In the genomic region with DNA sequence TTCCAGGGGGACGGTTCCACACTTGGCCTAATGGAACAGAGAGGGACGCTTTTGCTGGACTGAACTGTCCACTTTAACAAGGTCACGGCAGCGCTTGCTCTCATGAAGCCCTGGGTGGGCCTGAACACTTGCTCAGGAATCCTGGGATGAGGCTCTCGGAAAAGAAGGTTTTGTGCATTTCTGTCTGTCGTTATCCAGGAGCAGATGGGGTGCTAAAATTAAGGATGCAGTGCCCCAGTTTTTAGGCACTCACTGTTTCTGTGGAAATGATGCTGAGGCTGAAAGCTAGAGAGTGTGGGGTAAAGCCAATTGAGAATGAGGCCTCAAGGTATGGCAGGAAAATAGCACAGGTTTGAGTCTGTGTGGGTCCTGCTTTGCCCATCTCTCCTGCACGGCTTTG, we compare ENCODE assay signal across 19 cellular contexts.
"Had no signal": no experiment of that assay in that cellular context is flagged by ENCODE, and none has a peak within 500 bp of the region (broad histone marks: within the 10 kb centered on the region; RNA-seq: fewer than 3 reads in every experiment).

No MANE protein-coding gene starts in this region.

- H3K4me3 Mint-ChIP-seq: memory B cell; naive thymus-derived CD8-positive, alpha-beta T cell; nephron progenitor cell; stimulated activated naive B cell treated with anti-CD40 and anti-IgM and Interleukin-4, amounts not matched to agents 10 μg/mL and 1 μg/mL and 100 μg/mL, for 72 hours; stimulated activated naive CD8-positive, alpha-beta T cell treated with anti-CD3 and anti-CD28 coated beads, Interleukin-15, amount 100 ng/mL, for 72 hours had no signal

- DNase-seq: central memory CD4-positive, alpha-beta T cell; cortex of kidney; effector CD4-positive, alpha-beta T cell; kidney; naive thymus-derived CD8-positive, alpha-beta T cell; nephron progenitor cell; right lobe of liver; small intestine; stimulated activated CD4-positive, alpha-beta T cell treated with anti-CD3 and anti-CD28 coated beads, Interleukin-15, amount 100 ng/mL, for 24 hours; stimulated activated CD4-positive, alpha-beta T cell treated with anti-CD3 and anti-CD28 coated beads, Interleukin-2, amount 100 ng/mL, for 48 hours; stimulated activated naive B cell treated with anti-CD40 and anti-IgM and Interleukin-4, amounts not matched to agents 10 μg/mL and 1 μg/mL and 100 μg/mL, for 72 hours; stimulated activated naive CD8-positive, alpha-beta T cell treated with anti-CD3 and anti-CD28 coated beads, Interleukin-15, amount 100 ng/mL, for 72 hours; upper lobe of left lung had no signal

- H3K27me3 Mint-ChIP-seq: stimulated activated naive B cell treated with anti-CD40 and anti-IgM and Interleukin-4, amounts not matched to agents 10 μg/mL and 1 μg/mL and 100 μg/mL, for 72 hours; stimulated activated naive CD8-positive, alpha-beta T cell treated with anti-CD3 and anti-CD28 coated beads, Interleukin-15, amount 100 ng/mL, for 72 hours had no signal

- H3K4me1 Mint-ChIP-seq: stimulated activated naive B cell treated with anti-CD40 and anti-IgM and Interleukin-4, amounts not matched to agents 10 μg/mL and 1 μg/mL and 100 μg/mL, for 72 hours had no signal

- H3K36me3 Mint-ChIP-seq: memory B cell; naive thymus-derived CD8-positive, alpha-beta T cell; stimulated activated naive B cell treated with anti-CD40 and anti-IgM and Interleukin-4, amounts not matched to agents 10 μg/mL and 1 μg/mL and 100 μg/mL, for 72 hours had no signal

- H3K79me2 ChIP-seq: parathyroid adenoma had no signal

- H3K27me3 ChIP-seq: right lobe of liver, tibial nerve, upper lobe of left lung had no signal

- H3K9ac ChIP-seq: parathyroid adenoma had no signal

- H3K27ac Mint-ChIP-seq: memory B cell; naive thymus-derived CD8-positive, alpha-beta T cell; nephron progenitor cell; progenitor cell of endocrine pancreas; stimulated activated naive B cell treated with anti-CD40 and anti-IgM and Interleukin-4, amounts not matched to agents 10 μg/mL and 1 μg/mL and 100 μg/mL, for 72 hours; stimulated activated naive CD8-positive, alpha-beta T cell treated with anti-CD3 and anti-CD28 coated beads, Interleukin-15, amount 100 ng/mL, for 72 hours had no signal

- H3K4me3 ChIP-seq: lung, right lobe of liver, thoracic aorta, tibial nerve, upper lobe of left lung had no signal

- H3K36me3 ChIP-seq: right lobe of liver, thoracic aorta, tibial nerve, upper lobe of left lung had no signal

- H3K9me3 ChIP-seq: right lobe of liver, thoracic aorta, tibial nerve, upper lobe of left lung had no signal

- H3K9me3 Mint-ChIP-seq: memory B cell; nephron progenitor cell; stimulated activated naive B cell treated with anti-CD40 and anti-IgM and Interleukin-4, amounts not matched to agents 10 μg/mL and 1 μg/mL and 100 μg/mL, for 72 hours had no signal

- H3K27ac ChIP-seq: parathyroid adenoma, right lobe of liver, thoracic aorta, tibial nerve, upper lobe of left lung had no signal

- H2AFZ ChIP-seq: parathyroid adenoma had no signal

- H3K4me1 ChIP-seq: parathyroid adenoma, tibial nerve, upper lobe of left lung had no signal
